In genomic region chr2:229974271-229974670, GRCh38 we compare ENCODE assay signal across 14 cellular contexts. TPM values are rescaled to one million over a fixed set of nuclear protein-coding genes. Genes with fewer than 3 reads are reported as not detected.
DNase-seq lines count a peak whose midpoint lies in the region; ATAC-seq and TF ChIP-seq lines count a peak whose summit lies in the region.
"Had no signal": no experiment of that assay in that cellular context is flagged by ENCODE, and none has a peak within 500 bp of the region (broad histone marks: within the 10 kb centered on the region; RNA-seq: fewer than 3 reads in every experiment).

No MANE protein-coding gene starts in this region.

- ATAC-seq in GM19328 (IDR thresholded peaks at IDR 0.05; ENCODE audit: unreplicated experiment): no peak
- no peak for ATAC-seq in HG03139 (IDR thresholded peaks at IDR 0.05; ENCODE audit: unreplicated experiment)
- ATAC-seq: T-cell had no signal

- peak; percentile 39 for TF ChIP-seq CTCF in AG09309 (IDR thresholded peaks at IDR 0.05; ENCODE audit: control insufficient read depth, insufficient read depth, low read depth, low read length, missing control alignments)
- TF ChIP-seq CTCF in epithelial cell of esophagus (IDR thresholded peaks at IDR 0.05; ENCODE audit: insufficient read depth, low read depth, low read length, missing control alignments): peak; percentile 27

- DNase-seq in AG09309 (ENCODE audit: low read depth) (peak; percentile 88), M059J (ENCODE audit: low read depth) (peak; percentile 5), epithelial cell of esophagus (ENCODE audit: low read depth) (peak; percentile 15), lung microvascular endothelial cell (ENCODE audit: low read depth in 2 of 2) (peak; percentile 3 to 10), OCI-M2 (lab: John Stamatoyannopoulos, UW; ENCODE audit: unreplicated experiment) (no peak), GM19240 (ENCODE audit: insufficient read length, low spot score) (no peak)
- DNase-seq: CD8-positive, alpha-beta memory T cell; Kasumi-1; NCI-H526; stomach; T-cell had no signal

- H3K4me3 ChIP-seq in AG09309 (ENCODE audit: control insufficient read depth, low read depth, low read length) (no peak overlapping the region), epithelial cell of esophagus (ENCODE audit: low read length) (no peak overlapping the region)
- H3K4me3 ChIP-seq: ascending aorta, stomach had no signal

RNA-seq across cellular contexts. Expression of gene FBXO36, which starts 52.0 kb away (rescaled TPM):
- total RNA-seq in M059J (2014; rRNA removed; shearing (Covaris generic)): 1.7 and 2.5 TPM in 2 replicates
- total RNA-seq in lung microvascular endothelial cell: 0.60 and 0.87 TPM in 2 replicates

RNA-seq across cellular contexts. Expression of gene TRIP12, which starts 52.5 kb away (rescaled TPM):
- total RNA-seq in M059J (2014; rRNA removed; shearing (Covaris generic)): 75.3 and 130 TPM in 2 replicates
- 181 and 207 TPM in 2 replicates for total RNA-seq in lung microvascular endothelial cell

Comparison
In these comparisons a context has a peak if more than half of its experiments do, and no peak if none do; other contexts are left out.
1. DNase-seq: peak in AG09309 (single experiment), M059J (single experiment), epithelial cell of esophagus (single experiment) and lung microvascular endothelial cell (2 of 2); none in OCI-M2 (single experiment) and GM19240 (single experiment).